ENCODE assay signal across 9 cellular contexts in genomic region chr13:110799246-110800236, GRCh38.
DNase-seq lines count a peak whose midpoint lies in the region; ATAC-seq and TF ChIP-seq lines count a peak whose summit lies in the region.
"Had no signal": no experiment of that assay in that cellular context is flagged by ENCODE, and none has a peak within 500 bp of the region (broad histone marks: within the 10 kb centered on the region; RNA-seq: fewer than 3 reads in every experiment).

No MANE protein-coding gene starts in this region.

- H3K27me3 Mint-ChIP-seq in neural crest cell (ENCODE audit: low read depth) = peaks cover 10% of the 10 kb centered on the region
- peaks cover 48% of the 10 kb centered on the region for H3K27me3 Mint-ChIP-seq in activated CD4-positive, alpha-beta memory T cell treated with anti-CD3 and anti-CD28 coated beads for 36 hours

- TF ChIP-seq POLR2A in Peyer's patch (IDR thresholded peaks at IDR 0.05) = no peak

- H3K4me2 ChIP-seq in fibroblast of lung (ENCODE audit: extremely low read depth, insufficient read depth, low read length) = peak overlapping the region; percentile 92

- H3K27me3 ChIP-seq in ACC112 (ENCODE audit: insufficient read depth, low read length) (peaks cover 3% of the 10 kb centered on the region; the same call in 1 of the 2 replicates), Peyer's patch (no peaks in the 10 kb centered on the region), fibroblast of lung (ENCODE audit: control insufficient read depth, insufficient read depth, low read length) (no peaks in the 10 kb centered on the region)

- no peaks in the 10 kb centered on the region for H3K9me3 ChIP-seq in Peyer's patch
- H3K9me3 ChIP-seq in fibroblast of lung (ENCODE audit: control insufficient read depth, insufficient read depth, low read depth, low read length) = no peaks in the 10 kb centered on the region
- H3K9me3 ChIP-seq: Caco-2 had no signal

- intact Hi-C loops in activated CD4-positive, alpha-beta memory T cell treated with anti-CD3 and anti-CD28 coated beads for 36 hours (cut with micrococcal nuclease) = no loop called here

- DNase-seq in Peyer's patch (no peak), fibroblast of lung (ENCODE audit: low read depth in 2 of 2) (peak; percentile 80 to 93), neural crest cell (ENCODE audit: low read depth, low spot score) (no peak)
- DNase-seq in activated CD4-positive, alpha-beta memory T cell treated with anti-CD3 and anti-CD28 coated beads for 36 hours = no peak
- DNase-seq in stimulated activated CD4-positive, alpha-beta T cell treated with anti-CD3 and anti-CD28 coated beads, Interleukin-4, amount 100 ng/mL, for 1 hour = no peak
- DNase-seq: Caco-2 had no signal

- peak overlapping the region; percentile 31 for H3K27ac ChIP-seq in ACC112 (ENCODE audit: low read depth, low read length)
- H3K27ac ChIP-seq in Peyer's patch = peak overlapping the region in 3 of 4 donors; percentile 25 to 61 (median 38)
- peak overlapping the region; percentile 94 for H3K27ac ChIP-seq in fibroblast of lung (ENCODE audit: insufficient read depth, low read length)

- H3K27ac Mint-ChIP-seq in neural crest cell (ENCODE audit: unreplicated experiment) = peak overlapping the region; percentile 92
- H3K27ac Mint-ChIP-seq in activated CD4-positive, alpha-beta memory T cell treated with anti-CD3 and anti-CD28 coated beads for 36 hours = no peak overlapping the region

- H3K9me3 Mint-ChIP-seq in neural crest cell = no peaks in the 10 kb centered on the region
- H3K9me3 Mint-ChIP-seq in activated CD4-positive, alpha-beta memory T cell treated with anti-CD3 and anti-CD28 coated beads for 36 hours = no peaks in the 10 kb centered on the region

- POLR2A ChIA-PET in activated CD4-positive, alpha-beta memory T cell treated with anti-CD3 and anti-CD28 coated beads for 36 hours (lab: Charles Lee) = no interaction called here

- H3K4me1 Mint-ChIP-seq in neural crest cell = peaks cover 15% of the 10 kb centered on the region
- H3K4me1 Mint-ChIP-seq in activated CD4-positive, alpha-beta memory T cell treated with anti-CD3 and anti-CD28 coated beads for 36 hours (ENCODE audit: low read depth) = peaks cover 5% of the 10 kb centered on the region

- H3K36me3 Mint-ChIP-seq in neural crest cell (ENCODE audit: low read depth) = no peaks in the 10 kb centered on the region
- no peaks in the 10 kb centered on the region for H3K36me3 Mint-ChIP-seq in activated CD4-positive, alpha-beta memory T cell treated with anti-CD3 and anti-CD28 coated beads for 36 hours

- ATAC-seq in HG03469 (IDR thresholded peaks at IDR 0.05; ENCODE audit: unreplicated experiment) (no peak), HG02970 (IDR thresholded peaks at IDR 0.05; ENCODE audit: low FRiP score, unreplicated experiment) (no peak)

- H3K4me3 Mint-ChIP-seq in neural crest cell = no peak overlapping the region
- H3K4me3 Mint-ChIP-seq in activated CD4-positive, alpha-beta memory T cell treated with anti-CD3 and anti-CD28 coated beads for 36 hours = no peak overlapping the region

- H3K79me2 ChIP-seq in ACC112 (ENCODE audit: control insufficient read depth, insufficient read depth, low read length, unreplicated experiment) = no peaks in the 10 kb centered on the region
- H3K79me2 ChIP-seq in fibroblast of lung (ENCODE audit: control insufficient read depth, insufficient read depth, low read length) = no peaks in the 10 kb centered on the region

- H3K9ac ChIP-seq in fibroblast of lung (ENCODE audit: insufficient read depth, low read length) = peak overlapping the region; percentile 64

- H2AFZ ChIP-seq in ACC112 (ENCODE audit: low read length, unreplicated experiment) (peak overlapping the region; percentile 41), fibroblast of lung (ENCODE audit: low read length) (peak overlapping the region; percentile 85)

- CTCF ChIA-PET in activated CD4-positive, alpha-beta memory T cell treated with anti-CD3 and anti-CD28 coated beads for 36 hours (lab: Charles Lee) = interaction anchor here (1.3 kb wide), 1 partner anchor 344 kb away, joined by 3 read pairs; no protein-coding TSS in a partner anchor

- TF ChIP-seq CTCF in Peyer's patch (IDR thresholded peaks at IDR 0.05) (no peak), fibroblast of lung (conservative IDR thresholded peaks at IDR 0.05 in 1 of 2, IDR thresholded peaks at IDR 0.05 in 1 of 2; ENCODE audit: low read depth in 1 of 2, low read length in 2 of 2) (no peak), neural crest cell (conservative IDR thresholded peaks at IDR 0.05) (no peak)

- H3K4me1 ChIP-seq in ACC112 (ENCODE audit: control insufficient read depth, insufficient read depth, low read length, unreplicated experiment) (peaks cover 5% of the 10 kb centered on the region), Peyer's patch (no peaks in the 10 kb centered on the region), fibroblast of lung (ENCODE audit: control insufficient read depth, extremely low read depth, insufficient read depth, low read length) (peaks cover 9% of the 10 kb centered on the region)
- H3K4me1 ChIP-seq: Caco-2 had no signal

- H3K4me3 ChIP-seq in ACC112 (ENCODE audit: low read depth, low read length) = peak overlapping the region; percentile 63
- peak overlapping the region in 1 of 4 donors; percentile 22 for H3K4me3 ChIP-seq in Peyer's patch
- peak overlapping the region; percentile 42 to 49 (median 46) for H3K4me3 ChIP-seq in fibroblast of lung (replicated peaks in 1 of 4; ENCODE audit: control extremely low read depth in 1 of 4, insufficient read depth in 1 of 4, low read depth in 3 of 4, low read length in 4 of 4)

- H3K36me3 ChIP-seq in ACC112 (ENCODE audit: insufficient read depth, low read length) (no peaks in the 10 kb centered on the region), Peyer's patch (no peaks in the 10 kb centered on the region), fibroblast of lung (ENCODE audit: control insufficient read depth, insufficient read depth, low read length) (no peaks in the 10 kb centered on the region)

- H4K20me1 ChIP-seq in fibroblast of lung (ENCODE audit: control insufficient read depth, extremely low read depth, insufficient read depth, low read length) = no peaks in the 10 kb centered on the region

Comparison
In these comparisons a context has a peak if more than half of its experiments do, and no peak if none do; other contexts are left out.
1. H3K27ac ChIP-seq: peak in every context shown above with its lines; median percentile 94 in fibroblast of lung; 38 in Peyer's patch; 31 in ACC112.
2. DNase-seq: peak in fibroblast of lung (2 of 2); none in Peyer's patch (0 of 3), neural crest cell (single experiment), activated CD4-positive, alpha-beta memory T cell treated with anti-CD3 and anti-CD28 coated beads for 36 hours (single experiment) and stimulated activated CD4-positive, alpha-beta T cell treated with anti-CD3 and anti-CD28 coated beads, Interleukin-4, amount 100 ng/mL, for 1 hour (single experiment).